In the genomic region with DNA sequence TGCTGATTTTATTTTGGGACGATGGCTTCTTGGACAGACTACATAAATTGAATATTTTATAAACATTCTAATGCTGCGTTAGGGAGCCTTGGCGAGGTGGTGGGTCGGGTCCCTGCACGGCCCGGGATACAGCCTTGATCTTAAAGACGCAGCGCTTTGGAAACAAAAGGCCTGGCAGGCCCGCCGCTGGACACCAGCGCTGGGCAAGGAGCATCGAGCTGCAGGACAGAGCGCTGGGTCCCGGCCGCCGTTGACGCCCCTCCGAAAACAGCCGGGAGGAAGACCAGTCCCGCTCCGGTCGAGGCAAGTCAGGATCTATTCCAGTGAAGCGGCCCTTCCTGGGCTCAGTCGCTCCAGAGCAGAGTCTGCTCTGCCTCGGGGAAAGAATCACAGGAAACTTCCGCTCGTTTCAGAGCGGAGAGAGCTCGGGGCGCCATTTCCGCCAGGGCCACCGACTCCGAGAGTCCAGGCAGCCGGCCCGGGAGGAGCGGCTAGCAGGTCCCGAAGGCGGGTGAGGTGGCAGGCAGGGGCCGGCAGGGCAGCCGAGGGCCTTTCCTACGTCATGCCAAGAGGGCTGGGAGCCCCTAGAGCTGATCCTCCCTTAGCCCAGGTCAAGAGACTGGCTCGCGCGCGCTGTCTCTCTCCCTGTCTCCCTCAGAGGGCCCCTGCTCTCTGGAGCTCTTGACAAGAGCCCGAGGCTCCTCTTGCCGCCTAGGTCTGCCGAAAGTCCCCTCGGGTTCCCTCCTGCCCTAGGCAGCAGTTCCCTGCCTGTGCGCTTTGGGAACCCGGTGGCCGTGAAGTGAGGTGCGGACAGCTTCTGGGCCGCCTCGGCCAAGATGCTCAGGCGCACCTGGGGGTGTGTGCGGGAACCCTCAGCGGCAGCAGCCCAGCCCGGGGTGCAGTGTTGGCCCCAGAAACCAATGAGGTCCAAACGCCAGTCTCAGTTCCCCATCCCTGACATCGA, we compare ENCODE assay signal across 9 cellular contexts. TPM values are rescaled to one million over a fixed set of nuclear protein-coding genes. Genes with fewer than 3 reads are reported as not detected.
DNase-seq lines count a peak whose midpoint lies in the region; ATAC-seq and TF ChIP-seq lines count a peak whose summit lies in the region.
"Had no signal": no experiment of that assay in that cellular context is flagged by ENCODE, and none has a peak within 500 bp of the region (broad histone marks: within the 10 kb centered on the region; RNA-seq: fewer than 3 reads in every experiment).

No MANE protein-coding gene starts in this region.

- H3K27me3 Mint-ChIP-seq in central memory CD8-positive, alpha-beta T cell = peaks cover 90% of the 10 kb centered on the region
- H3K27me3 Mint-ChIP-seq in neural crest cell (ENCODE audit: low read depth) = peaks cover 97% of the 10 kb centered on the region

- no peaks in the 10 kb centered on the region for H3K9me3 Mint-ChIP-seq in central memory CD8-positive, alpha-beta T cell
- no peaks in the 10 kb centered on the region for H3K9me3 Mint-ChIP-seq in neural crest cell

- no peak overlapping the region for H3K4me3 Mint-ChIP-seq in central memory CD8-positive, alpha-beta T cell
- H3K4me3 Mint-ChIP-seq in neural crest cell = peak overlapping the region; percentile 78

- H3K36me3 Mint-ChIP-seq in central memory CD8-positive, alpha-beta T cell (ENCODE audit: insufficient read depth) = no peaks in the 10 kb centered on the region
- H3K36me3 Mint-ChIP-seq in neural crest cell (ENCODE audit: low read depth) = no peaks in the 10 kb centered on the region

- H3K4me1 Mint-ChIP-seq in central memory CD8-positive, alpha-beta T cell = peaks cover 8% of the 10 kb centered on the region
- H3K4me1 Mint-ChIP-seq in neural crest cell = peaks cover 17% of the 10 kb centered on the region

- H3K27ac Mint-ChIP-seq in central memory CD8-positive, alpha-beta T cell (ENCODE audit: low read depth) = no peak overlapping the region
- no peak overlapping the region for H3K27ac Mint-ChIP-seq in neural crest cell (ENCODE audit: unreplicated experiment)

- peak; percentile 18 for ATAC-seq in GM18511 (IDR thresholded peaks at IDR 0.05; ENCODE audit: unreplicated experiment)
- ATAC-seq in HG02798 (IDR thresholded peaks at IDR 0.05; ENCODE audit: poor library complexity, unreplicated experiment) = peak; percentile 20
- peak; percentile 17 for ATAC-seq in central memory CD8-positive, alpha-beta T cell (replicated peaks; ENCODE audit: extremely low read depth, poor library complexity, severe bottlenecking)

- TF ChIP-seq CTCF in neural crest cell (conservative IDR thresholded peaks at IDR 0.05) = no peak

- DNase-seq in central memory CD8-positive, alpha-beta T cell (ENCODE audit: low spot score in 2 of 2) = no peak
- peak; percentile 19 for DNase-seq in neural crest cell (ENCODE audit: low read depth, low spot score)
- no peak for DNase-seq in RPMI8226
- DNase-seq in superior temporal gyrus (ENCODE audit: extremely low spot score) = no peak
- no peak for DNase-seq in HCEC 1CT
- DNase-seq in stimulated activated CD4-positive, alpha-beta T cell treated with anti-CD3 and anti-CD28 coated beads, Interleukin-12 subunit alpha, Interleukin-12 subunit beta, amount 100 ng/mL, for 4 hours = no peak
- DNase-seq: NCI-H2107 had no signal

RNA-seq across cellular contexts. Expression of gene DRGX, which starts 1.4 kb away (rescaled TPM):
- total RNA-seq in neural crest cell = 0.18 and 0.19 TPM in 2 replicates
